1 cellular context compared by ENCODE assay signal in the genomic region with DNA sequence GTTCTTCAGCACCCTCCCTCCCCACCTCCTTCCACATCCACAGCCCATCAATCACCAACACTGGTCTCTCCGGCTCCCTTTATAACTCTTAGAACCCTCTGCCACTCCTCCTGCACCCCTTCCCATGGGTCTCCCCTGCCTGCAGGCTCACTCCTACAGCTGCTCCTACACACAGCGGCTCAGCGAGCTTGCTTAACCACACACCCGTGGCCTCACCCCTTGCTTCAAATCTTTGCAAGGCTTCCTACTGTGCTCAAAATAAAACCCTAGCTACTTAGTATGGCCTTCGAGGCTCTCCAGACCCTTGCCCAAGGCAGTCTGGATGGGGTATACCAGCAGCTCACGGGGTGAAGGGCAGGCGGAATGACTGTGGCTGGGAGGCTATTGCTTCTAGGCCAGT.
TF ChIP-seq lines count a peak whose summit lies in the region.

No MANE protein-coding gene starts in this region.

TF ChIP-seq in HepG2, 621 proteins besides CTCF, POLR2A, EP300 and RAD21:
- TF ChIP-seq ZNF567 (CRISPR knock-in tag; IDR thresholded peaks at IDR 0.05; ENCODE audit: borderline replicate concordance): no peak
- TF ChIP-seq, protein P1, sequence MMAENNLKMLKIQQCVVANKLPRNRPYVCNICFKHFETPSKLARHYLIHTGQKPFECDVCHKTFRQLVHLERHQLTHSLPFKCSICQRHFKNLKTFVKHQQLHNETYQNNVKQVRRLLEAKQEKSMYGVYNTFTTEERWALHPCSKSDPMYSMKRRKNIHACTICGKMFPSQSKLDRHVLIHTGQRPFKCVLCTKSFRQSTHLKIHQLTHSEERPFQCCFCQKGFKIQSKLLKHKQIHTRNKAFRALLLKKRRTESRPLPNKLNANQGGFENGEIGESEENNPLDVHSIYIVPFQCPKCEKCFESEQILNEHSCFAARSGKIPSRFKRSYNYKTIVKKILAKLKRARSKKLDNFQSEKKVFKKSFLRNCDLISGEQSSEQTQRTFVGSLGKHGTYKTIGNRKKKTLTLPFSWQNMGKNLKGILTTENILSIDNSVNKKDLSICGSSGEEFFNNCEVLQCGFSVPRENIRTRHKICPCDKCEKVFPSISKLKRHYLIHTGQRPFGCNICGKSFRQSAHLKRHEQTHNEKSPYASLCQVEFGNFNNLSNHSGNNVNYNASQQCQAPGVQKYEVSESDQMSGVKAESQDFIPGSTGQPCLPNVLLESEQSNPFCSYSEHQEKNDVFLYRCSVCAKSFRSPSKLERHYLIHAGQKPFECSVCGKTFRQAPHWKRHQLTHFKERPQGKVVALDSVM (CRISPR knock-in tag; IDR thresholded peaks at IDR 0.05): no peak
- no peak for TF ChIP-seq NFRKB (IDR thresholded peaks at IDR 0.05)
TF ChIP-seq in HepG2: peak in this region for 0.
